Comparison of ENCODE assay signal across 14 cellular contexts in the genomic region with DNA sequence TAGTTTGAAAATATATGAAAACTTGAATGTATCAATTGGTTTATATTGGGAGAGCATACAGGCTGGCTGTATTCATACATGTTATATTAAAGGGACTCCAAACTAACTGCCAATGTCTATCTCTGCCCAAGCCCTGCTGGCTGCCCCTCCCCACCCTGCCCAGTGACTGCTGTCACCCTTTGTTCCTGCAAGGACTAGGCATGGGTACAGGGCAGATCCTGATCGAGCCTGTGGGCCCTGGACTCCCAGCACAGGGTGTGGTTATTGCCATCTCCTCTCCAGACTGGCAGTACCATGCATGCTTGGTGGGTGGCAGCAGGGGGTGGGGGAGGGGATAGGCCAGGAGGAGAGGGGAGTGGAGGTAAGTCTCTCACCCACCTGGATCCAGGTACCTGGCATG.
DNase-seq lines count a peak whose midpoint lies in the region; ATAC-seq and TF ChIP-seq lines count a peak whose summit lies in the region.
"Had no signal": no experiment of that assay in that cellular context is flagged by ENCODE, and none has a peak within 500 bp of the region (broad histone marks: within the 10 kb centered on the region; RNA-seq: fewer than 3 reads in every experiment).

No MANE protein-coding gene starts in this region.

- no peaks in the 10 kb centered on the region for H3K79me1 ChIP-seq in mesenchymal stem cell (replicated peaks; ENCODE audit: low read length, poor library complexity, severe bottlenecking)

- H2AK5ac ChIP-seq in mesenchymal stem cell (ENCODE audit: low read length, severe bottlenecking): no peak overlapping the region

- H3K9me3 Mint-ChIP-seq in activated naive CD8-positive, alpha-beta T cell treated with anti-CD3 and anti-CD28 coated beads, Interleukin-2, amount 10 ng/mL, durations not matched to agents 7 days and 5 days: peaks cover 2% of the 10 kb centered on the region
- H3K9me3 Mint-ChIP-seq in activated naive CD8-positive, alpha-beta T cell treated with anti-CD3 and anti-CD28 coated beads, Interleukin-2, amount 50 U/mL, for 24 hours: peaks cover 8% of the 10 kb centered on the region
- H3K9me3 Mint-ChIP-seq in activated CD8-positive, alpha-beta T cell treated with anti-CD3 and anti-CD28 coated beads, Interleukin-2, amount 10 ng/mL, durations not matched to agents 7 days and 5 days (ENCODE audit: insufficient read depth): peaks cover 5% of the 10 kb centered on the region
- H3K9me3 Mint-ChIP-seq: CD8-positive, alpha-beta T cell; H9 had no signal

- H2AFZ ChIP-seq in mesenchymal stem cell (ENCODE audit: low read depth, low read length): no peak overlapping the region

- no peak overlapping the region for H4K8ac ChIP-seq in mesenchymal stem cell (ENCODE audit: low read length)

- no peaks in the 10 kb centered on the region for H3K9me3 ChIP-seq in mesenchymal stem cell (ENCODE audit: control insufficient read depth, low read length)

- no peak overlapping the region for H3K4me3 Mint-ChIP-seq in activated naive CD8-positive, alpha-beta T cell treated with anti-CD3 and anti-CD28 coated beads, Interleukin-2, amount 10 ng/mL, durations not matched to agents 7 days and 5 days
- H3K4me3 Mint-ChIP-seq in activated naive CD8-positive, alpha-beta T cell treated with anti-CD3 and anti-CD28 coated beads, Interleukin-2, amount 50 U/mL, for 24 hours: no peak overlapping the region
- H3K4me3 Mint-ChIP-seq in activated CD8-positive, alpha-beta T cell treated with anti-CD3 and anti-CD28 coated beads, Interleukin-2, amount 10 ng/mL, durations not matched to agents 7 days and 5 days: no peak overlapping the region
- H3K4me3 Mint-ChIP-seq: B cell; CD8-positive, alpha-beta T cell; H9 had no signal

- H3K4me1 Mint-ChIP-seq in activated naive CD8-positive, alpha-beta T cell treated with anti-CD3 and anti-CD28 coated beads, Interleukin-2, amount 10 ng/mL, durations not matched to agents 7 days and 5 days: peaks cover 7% of the 10 kb centered on the region
- peaks cover 6% of the 10 kb centered on the region for H3K4me1 Mint-ChIP-seq in activated naive CD8-positive, alpha-beta T cell treated with anti-CD3 and anti-CD28 coated beads, Interleukin-2, amount 50 U/mL, for 24 hours
- H3K4me1 Mint-ChIP-seq in activated CD8-positive, alpha-beta T cell treated with anti-CD3 and anti-CD28 coated beads, Interleukin-2, amount 10 ng/mL, durations not matched to agents 7 days and 5 days (ENCODE audit: low read depth): peaks cover 5% of the 10 kb centered on the region

- peak; percentile 16 for ATAC-seq in activated naive CD8-positive, alpha-beta T cell treated with anti-CD3 and anti-CD28 coated beads, Interleukin-2, amount 10 ng/mL, durations not matched to agents 7 days and 5 days (ENCODE audit: low read depth)
- ATAC-seq in activated naive CD8-positive, alpha-beta T cell treated with anti-CD3 and anti-CD28 coated beads, Interleukin-2, amount 50 U/mL, for 24 hours: no peak
- ATAC-seq in activated CD8-positive, alpha-beta T cell treated with anti-CD3 and anti-CD28 coated beads, Interleukin-2, amount 10 ng/mL, durations not matched to agents 7 days and 5 days: peak; percentile 16
- ATAC-seq: CD8-positive, alpha-beta T cell had no signal

- peaks cover 0 to 21% of the 10 kb centered on the region in 2 experiments for H3K27me3 ChIP-seq in mesenchymal stem cell (ENCODE audit: control insufficient read depth in 1 of 2, insufficient read depth in 1 of 2, low read length in 2 of 2)
- H3K27me3 ChIP-seq: BLaER1 treated with 17β-estradiol and CSF1 and Interleukin-3, amounts not matched to agents 10 nM and 100 nM had no signal

- no peak overlapping the region for H3K4me2 ChIP-seq in mesenchymal stem cell (ENCODE audit: low read length, poor library complexity, severe bottlenecking)

- H3K36me3 ChIP-seq in mesenchymal stem cell (ENCODE audit: control insufficient read depth in 1 of 2, insufficient read depth in 2 of 2, low read depth in 1 of 2, low read length in 2 of 2): no peaks in the 10 kb centered on the region
- H3K36me3 ChIP-seq: BLaER1 treated with 17β-estradiol and CSF1 and Interleukin-3, amounts not matched to agents 10 nM and 100 nM had no signal

- WGBS in mesenchymal stem cell: 74% methylated on average over 1 of the region's 1 CpG

- H3K4me1 ChIP-seq in mesenchymal stem cell (ENCODE audit: control insufficient read depth, insufficient read depth, low read depth, low read length): no peaks in the 10 kb centered on the region

- no peak overlapping the region for H2BK120ac ChIP-seq in mesenchymal stem cell (ENCODE audit: low read depth, low read length)

- no peak overlapping the region for H3K9ac ChIP-seq in mesenchymal stem cell (ENCODE audit: low read length)
- H3K9ac ChIP-seq: BLaER1 treated with 17β-estradiol and CSF1 and Interleukin-3, amounts not matched to agents 10 nM and 100 nM had no signal

- POLR2A ChIA-PET in activated naive CD8-positive, alpha-beta T cell treated with anti-CD3 and anti-CD28 coated beads, Interleukin-2, amount 10 ng/mL, durations not matched to agents 7 days and 5 days (lab: Charles Lee): no interaction called here
- POLR2A ChIA-PET in activated CD8-positive, alpha-beta T cell treated with anti-CD3 and anti-CD28 coated beads, Interleukin-2, amount 10 ng/mL, durations not matched to agents 7 days and 5 days (lab: Charles Lee): no interaction called here

- no peak for TF ChIP-seq CTCF in GM13977 (IDR thresholded peaks at IDR 0.05; ENCODE audit: extremely low read depth, insufficient read depth, missing control alignments)

- H3K27ac ChIP-seq in mesenchymal stem cell (ENCODE audit: low read length, poor library complexity, severe bottlenecking): no peak overlapping the region
- H3K27ac ChIP-seq: BLaER1 treated with 17β-estradiol and CSF1 and Interleukin-3, amounts not matched to agents 10 nM and 100 nM had no signal

- no peak overlapping the region for H3K23ac ChIP-seq in mesenchymal stem cell (ENCODE audit: low read length in 2 of 2)

- no peak overlapping the region for H3K4me3 ChIP-seq in mesenchymal stem cell (ENCODE audit: insufficient read depth in 1 of 2, low read depth in 1 of 2, low read length in 2 of 2)
- H3K4me3 ChIP-seq: BLaER1 treated with 17β-estradiol and CSF1 and Interleukin-3, amounts not matched to agents 10 nM and 100 nM had no signal

- H2BK5ac ChIP-seq in mesenchymal stem cell (ENCODE audit: low read depth, low read length, poor library complexity, severe bottlenecking): no peak overlapping the region

- H4K91ac ChIP-seq in mesenchymal stem cell (ENCODE audit: low read length): no peak overlapping the region

- H3K4ac ChIP-seq in mesenchymal stem cell (ENCODE audit: low read depth in 1 of 2, low read length in 2 of 2): no peak overlapping the region

- H3K27ac Mint-ChIP-seq in activated naive CD8-positive, alpha-beta T cell treated with anti-CD3 and anti-CD28 coated beads, Interleukin-2, amount 10 ng/mL, durations not matched to agents 7 days and 5 days: no peak overlapping the region
- no peak overlapping the region for H3K27ac Mint-ChIP-seq in activated naive CD8-positive, alpha-beta T cell treated with anti-CD3 and anti-CD28 coated beads, Interleukin-2, amount 50 U/mL, for 24 hours
- H3K27ac Mint-ChIP-seq in activated CD8-positive, alpha-beta T cell treated with anti-CD3 and anti-CD28 coated beads, Interleukin-2, amount 10 ng/mL, durations not matched to agents 7 days and 5 days: no peak overlapping the region
- H3K27ac Mint-ChIP-seq: B cell; CD8-positive, alpha-beta T cell; H9 had no signal

- H2BK15ac ChIP-seq in mesenchymal stem cell (ENCODE audit: low read depth, poor library complexity, severe bottlenecking): no peak overlapping the region

- CTCF ChIA-PET in activated CD8-positive, alpha-beta T cell treated with anti-CD3 and anti-CD28 coated beads, Interleukin-2, amount 10 ng/mL, durations not matched to agents 7 days and 5 days (lab: Charles Lee): interaction anchor here (0.6 kb wide), 1 partner anchor 172 kb away, joined by 3 read pairs; no protein-coding TSS in a partner anchor

- H2BK12ac ChIP-seq in mesenchymal stem cell (ENCODE audit: low read length in 2 of 2): no peak overlapping the region

- DNase-seq in activated naive CD8-positive, alpha-beta T cell treated with anti-CD3 and anti-CD28 coated beads, Interleukin-2, amount 10 ng/mL, durations not matched to agents 7 days and 5 days: no peak
- DNase-seq in activated naive CD8-positive, alpha-beta T cell treated with anti-CD3 and anti-CD28 coated beads, Interleukin-2, amount 50 U/mL, for 24 hours: no peak
- no peak for DNase-seq in activated CD8-positive, alpha-beta T cell treated with anti-CD3 and anti-CD28 coated beads, Interleukin-2, amount 10 ng/mL, durations not matched to agents 7 days and 5 days
- DNase-seq in mucosa of gallbladder (ENCODE audit: low spot score) (peak; percentile 24), GM13977 (ENCODE audit: low spot score) (no peak), mesenchymal stem cell (no peak)
- DNase-seq: Calu3; CD8-positive, alpha-beta T cell; DMS79 treated with DMSO at 0.1 percent for 48 hours; GF-D8; GOT3; H9 had no signal

- in situ Hi-C loops in GM13977 (cut with MboI; ENCODE audit: low pct_unique_long_range_greater_than_20kb, low sequenced_read_pairs, unreplicated experiment): no loop called here

- H3K27me3 Mint-ChIP-seq in activated naive CD8-positive, alpha-beta T cell treated with anti-CD3 and anti-CD28 coated beads, Interleukin-2, amount 10 ng/mL, durations not matched to agents 7 days and 5 days: no peaks in the 10 kb centered on the region
- no peaks in the 10 kb centered on the region for H3K27me3 Mint-ChIP-seq in activated naive CD8-positive, alpha-beta T cell treated with anti-CD3 and anti-CD28 coated beads, Interleukin-2, amount 50 U/mL, for 24 hours
- H3K27me3 Mint-ChIP-seq in activated CD8-positive, alpha-beta T cell treated with anti-CD3 and anti-CD28 coated beads, Interleukin-2, amount 10 ng/mL, durations not matched to agents 7 days and 5 days (ENCODE audit: low read depth): no peaks in the 10 kb centered on the region
- H3K27me3 Mint-ChIP-seq: B cell had no signal

- H3K14ac ChIP-seq in mesenchymal stem cell (ENCODE audit: low read length in 2 of 2): no peak overlapping the region

- H3K36me3 Mint-ChIP-seq in activated naive CD8-positive, alpha-beta T cell treated with anti-CD3 and anti-CD28 coated beads, Interleukin-2, amount 10 ng/mL, durations not matched to agents 7 days and 5 days: peaks cover 2% of the 10 kb centered on the region
- H3K36me3 Mint-ChIP-seq in activated naive CD8-positive, alpha-beta T cell treated with anti-CD3 and anti-CD28 coated beads, Interleukin-2, amount 50 U/mL, for 24 hours (ENCODE audit: low read depth): peaks cover 4% of the 10 kb centered on the region
- peaks cover 4% of the 10 kb centered on the region for H3K36me3 Mint-ChIP-seq in activated CD8-positive, alpha-beta T cell treated with anti-CD3 and anti-CD28 coated beads, Interleukin-2, amount 10 ng/mL, durations not matched to agents 7 days and 5 days (ENCODE audit: low read depth)
- H3K36me3 Mint-ChIP-seq: CD8-positive, alpha-beta T cell had no signal

- no peak overlapping the region for H3K18ac ChIP-seq in mesenchymal stem cell (ENCODE audit: low read depth in 1 of 2, low read length in 2 of 2)
